Comparison of ENCODE assay signal across 7 cellular contexts in the genomic region with DNA sequence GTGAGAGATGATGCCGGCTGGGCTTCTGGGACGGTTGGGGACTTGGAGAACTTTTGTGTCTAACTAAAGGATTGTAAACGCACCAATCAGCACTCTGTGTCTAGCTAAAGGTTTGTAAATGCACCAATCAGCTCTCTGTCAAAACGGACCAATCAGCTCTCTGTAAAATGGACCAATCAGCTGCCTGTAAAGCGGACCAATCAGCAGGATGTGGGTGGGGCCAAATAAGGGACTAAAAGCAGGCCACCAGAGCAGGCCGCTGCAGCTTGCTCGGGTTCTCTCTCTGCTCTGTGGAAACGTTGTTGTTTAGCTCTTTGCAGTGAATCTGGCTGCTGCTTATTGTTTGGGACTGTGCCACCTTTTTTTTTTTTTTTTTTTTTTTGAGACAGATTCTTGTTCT.
A peak's percentile ranks its signal among the peaks of the same experiment; 100 is the strongest.
DNase-seq lines count a peak whose midpoint lies in the region; TF ChIP-seq lines count a peak whose summit lies in the region.
"Not testable (repeated sequence)": the region's sequence is repeated elsewhere in the genome, so short reads cannot be mapped to it uniquely, and the experiment has no call there.

No MANE protein-coding gene starts in this region.

- H3K36me3 ChIP-seq in iPS-15b (ENCODE audit: control insufficient read depth, insufficient read depth, low read length); neuronal stem cell (replicated peaks in 1 of 2; ENCODE audit: control insufficient read depth in 2 of 2, insufficient read depth in 2 of 2, low read length in 2 of 2): not testable (repeated sequence)

- not testable (repeated sequence) for H4K8ac ChIP-seq in neuronal stem cell (ENCODE audit: low read depth, low read length)

- not testable (repeated sequence) for H3K4me2 ChIP-seq in neuronal stem cell (ENCODE audit: insufficient read depth, low read length, poor library complexity, severe bottlenecking)

- H3K27me3 ChIP-seq in dorsolateral prefrontal cortex; neuronal stem cell (ENCODE audit: control insufficient read depth in 3 of 3, insufficient read depth in 3 of 3, low read depth in 1 of 3, low read length in 3 of 3): not testable (repeated sequence)
- peaks cover 13% of the 10 kb centered on the region for H3K27me3 ChIP-seq in iPS-15b (ENCODE audit: control insufficient read depth, insufficient read depth, low read length)

- not testable (repeated sequence) for H4K91ac ChIP-seq in neuronal stem cell (ENCODE audit: low read depth, low read length, poor library complexity)

- H3K9ac ChIP-seq in iPS-15b (ENCODE audit: low read depth, low read length): peak overlapping the region; percentile 37
- H3K9ac ChIP-seq in neuronal stem cell (ENCODE audit: low read depth, low read length, poor library complexity): not testable (repeated sequence)

- peak; percentile 5 for DNase-seq in NAMALWA (ENCODE audit: low spot score)
- DNase-seq in caudate nucleus (lab: John Stamatoyannopoulos, UW); dorsolateral prefrontal cortex; neuronal stem cell (ENCODE audit: low spot score): not testable (repeated sequence)

- intact Hi-C loops in dorsolateral prefrontal cortex (cut with DNase I): loop anchor here (5.0 to 10.0 kb wide), 3 partner anchors 83 to 958 kb away; no protein-coding TSS in a partner anchor

- not testable (repeated sequence) for H2BK12ac ChIP-seq in neuronal stem cell (ENCODE audit: low read length)

- H3K4me3 ChIP-seq in dorsolateral prefrontal cortex (peak overlapping the region in 3 of 59 donors; percentile 65 to 66 (median 66)), iPS-15b (ENCODE audit: low read depth, low read length) (peak overlapping the region; percentile 45)
- not testable (repeated sequence) for H3K4me3 ChIP-seq in neuronal stem cell (ENCODE audit: low read length in 2 of 2)

- no CpG with 5 or more reads among the region's 8 CpGs for WGBS in neuronal stem cell (ENCODE audit: extremely low coverage in 2 of 2, insufficient read length in 2 of 2, insufficient replicate concordance in 1 of 2), 2 donors

- not testable (repeated sequence) for H2BK120ac ChIP-seq in neuronal stem cell (ENCODE audit: low read depth, low read length)

- H2AK5ac ChIP-seq in neuronal stem cell (ENCODE audit: low read depth, low read length): peak overlapping the region; percentile 51

- not testable (repeated sequence) for H2AFZ ChIP-seq in neuronal stem cell (ENCODE audit: low read length)

- H3K14ac ChIP-seq in neuronal stem cell (ENCODE audit: low read length): not testable (repeated sequence)

- H2BK15ac ChIP-seq in neuronal stem cell (ENCODE audit: low read length): not testable (repeated sequence)

- H3K9me3 ChIP-seq in iPS-15b (ENCODE audit: control insufficient read depth, insufficient read depth, low read length); neuronal stem cell (replicated peaks in 1 of 2; ENCODE audit: control insufficient read depth in 2 of 2, insufficient read depth in 1 of 2, low read depth in 1 of 2, low read length in 2 of 2): not testable (repeated sequence)

- not testable (repeated sequence) for H2BK5ac ChIP-seq in neuronal stem cell (ENCODE audit: low read length)

- not testable (repeated sequence) for H3K79me1 ChIP-seq in neuronal stem cell (ENCODE audit: low read depth, low read length)

- TF ChIP-seq CTCF in dorsolateral prefrontal cortex (IDR thresholded peaks at IDR 0.05 in 54 of 56, conservative IDR thresholded peaks at IDR 0.05 in 2 of 56; ENCODE audit: low read depth in 1 of 56, partially characterized antibody in 56 of 56): not testable (repeated sequence)

- H3K4ac ChIP-seq in neuronal stem cell (ENCODE audit: low read length): not testable (repeated sequence)

- not testable (repeated sequence) for H3K23ac ChIP-seq in neuronal stem cell (ENCODE audit: low read depth, low read length, poor library complexity)

- H3K4me1 ChIP-seq in iPS-15b (ENCODE audit: control insufficient read depth, insufficient read depth, low read length): not testable (repeated sequence)
- peaks cover 6 to 11% of the 10 kb centered on the region in 2 donors for H3K4me1 ChIP-seq in neuronal stem cell (ENCODE audit: control insufficient read depth in 2 of 2, insufficient read depth in 1 of 2, low read depth in 1 of 2, low read length in 2 of 2)

- H3K18ac ChIP-seq in neuronal stem cell (ENCODE audit: low read length): not testable (repeated sequence)

- H3K27ac ChIP-seq in angular gyrus (ENCODE audit: low read depth, low read length): peak overlapping the region; percentile 92
- peak overlapping the region; percentile 97 for H3K27ac ChIP-seq in caudate nucleus (ENCODE audit: low read depth, low read length)
- peak overlapping the region in 53 of 59 donors; percentile 79 to 100 (median 95) for H3K27ac ChIP-seq in dorsolateral prefrontal cortex
- not testable (repeated sequence) for H3K27ac ChIP-seq in neuronal stem cell (replicated peaks; ENCODE audit: low read length)
- H3K27ac ChIP-seq in temporal lobe (ENCODE audit: low read depth, low read length): peak overlapping the region; percentile 97
